Comparison of ENCODE assay signal across 16 cellular contexts in the genomic region with DNA sequence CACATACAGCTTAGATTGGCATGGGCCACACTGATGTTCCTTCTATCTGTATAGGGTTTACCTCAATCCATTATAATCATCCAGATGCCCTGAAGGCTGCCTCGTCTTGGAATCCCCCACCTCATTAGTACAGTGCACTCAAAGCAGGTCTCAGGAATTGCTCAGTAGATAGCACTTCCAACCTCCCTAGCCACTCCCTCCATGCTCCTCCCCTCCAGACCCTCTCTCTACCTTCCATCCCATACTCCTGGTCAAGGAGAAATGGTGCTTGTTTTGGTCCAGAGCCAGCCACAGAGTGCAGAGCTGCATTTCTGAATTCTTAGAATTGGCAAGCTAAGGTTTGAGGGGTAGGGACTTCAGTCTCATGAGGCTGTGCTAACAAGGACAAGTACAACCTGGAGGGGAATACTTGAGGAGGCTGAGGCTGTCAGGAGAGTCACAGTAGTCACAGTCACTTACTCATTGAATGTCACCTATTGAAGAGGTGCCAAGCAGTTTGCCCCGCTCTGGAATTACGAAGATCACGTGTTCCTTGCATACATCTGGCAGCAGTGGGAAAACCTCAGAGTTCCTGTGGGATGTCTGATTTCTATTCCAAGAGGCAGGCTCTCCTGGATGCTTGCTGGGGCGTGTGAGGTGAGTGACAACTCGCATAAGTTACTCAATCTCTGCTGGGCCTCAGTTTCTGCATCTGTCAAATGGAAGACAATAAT.
DNase-seq lines count a peak whose midpoint lies in the region; ATAC-seq, FAIRE-seq and TF ChIP-seq lines count a peak whose summit lies in the region.
"Had no signal": no experiment of that assay in that cellular context is flagged by ENCODE, and none has a peak within 500 bp of the region (broad histone marks: within the 10 kb centered on the region; RNA-seq: fewer than 3 reads in every experiment).

No MANE protein-coding gene starts in this region.

- no peaks in the 10 kb centered on the region for H3K27me3 Mint-ChIP-seq in activated T-helper 1 cell treated with anti-CD3 and anti-CD28 coated beads, Interleukin-12 subunit alpha, Interleukin-12 subunit beta, Interleukin-2, Interleukin-4 antibody, amounts not matched to agents 30 ng/mL and 10 ng/mL and 1 ng/mL, durations not matched to agents 14 hours and 24 hours and 36 hours (ENCODE audit: insufficient read depth)
- H3K27me3 Mint-ChIP-seq in naive thymus-derived CD4-positive, alpha-beta T cell, result no peaks in the 10 kb centered on the region
- H3K27me3 Mint-ChIP-seq: activated CD4-positive, alpha-beta T cell treated with anti-CD3 and anti-CD28 coated beads, Interleukin-2, amount 10 ng/mL, durations not matched to agents 24 days and 14 days; memory B cell had no signal

- no peaks in the 10 kb centered on the region for H3K4me1 ChIP-seq in K562 (replicated peaks in 1 of 2; ENCODE audit: control insufficient read depth in 2 of 2, insufficient read depth in 2 of 2, low read length in 2 of 2)
- H3K4me1 ChIP-seq in lung (ENCODE audit: control insufficient read depth in 2 of 2, insufficient read depth in 2 of 2, low read length in 2 of 2), result no peaks in the 10 kb centered on the region
- H3K4me1 ChIP-seq in naive thymus-derived CD4-positive, alpha-beta T cell (ENCODE audit: control insufficient read depth in 2 of 2, insufficient read depth in 2 of 2, low read length in 2 of 2), result no peaks in the 10 kb centered on the region
- H3K4me1 ChIP-seq: parathyroid adenoma had no signal

- intact Hi-C loops in K562 (cut with micrococcal nuclease), result no loop called here
- intact Hi-C loops in activated T-helper 1 cell treated with anti-CD3 and anti-CD28 coated beads, Interleukin-12 subunit alpha, Interleukin-12 subunit beta, Interleukin-2, Interleukin-4 antibody, amounts not matched to agents 30 ng/mL and 10 ng/mL and 1 ng/mL, durations not matched to agents 14 hours and 24 hours and 36 hours (cut with micrococcal nuclease), result no loop called here
- intact Hi-C loops in naive thymus-derived CD4-positive, alpha-beta T cell (cut with micrococcal nuclease), result no loop called here

- no peak for FAIRE-seq in K562 (lab: Jason Lieb, UNC)

- H3K9ac ChIP-seq in K562 (ENCODE audit: insufficient read depth in 1 of 2, low read depth in 2 of 2, low read length in 2 of 2), result no peak overlapping the region
- H3K9ac ChIP-seq: parathyroid adenoma had no signal

- TF ChIP-seq CTCF in BJ (IDR thresholded peaks at IDR 0.05; ENCODE audit: insufficient read depth, low read depth, low read length) (no peak), K562 (IDR thresholded peaks at IDR 0.05 in 2 of 3, conservative IDR thresholded peaks at IDR 0.05 in 1 of 3; ENCODE audit: insufficient read depth in 2 of 3, low read depth in 1 of 3, low read length in 3 of 3) (no peak), lung (IDR thresholded peaks at IDR 0.05; ENCODE audit: control extremely low read depth, extremely low read depth) (no peak)

- H4K20me1 ChIP-seq in K562 (replicated peaks; ENCODE audit: control insufficient read depth, insufficient read depth, low read length), result no peaks in the 10 kb centered on the region

- no TSS peak for BruUV-seq in K562 (replicated peaks; lab: Mats Ljungman, UMichigan)

- no peak overlapping the region for H2AFZ ChIP-seq in K562 (ENCODE audit: low read depth, low read length)
- H2AFZ ChIP-seq: parathyroid adenoma had no signal

- peaks cover 7% of the 10 kb centered on the region; the same call in 1 of the 3 replicates for H3K79me2 ChIP-seq in K562 (ENCODE audit: control insufficient read depth, insufficient read depth, low read length)
- H3K79me2 ChIP-seq: parathyroid adenoma had no signal

- no peaks in the 10 kb centered on the region for H3K9me1 ChIP-seq in K562 (ENCODE audit: control insufficient read depth, insufficient read depth, low read length)

- H3K36me3 Mint-ChIP-seq in activated T-helper 1 cell treated with anti-CD3 and anti-CD28 coated beads, Interleukin-12 subunit alpha, Interleukin-12 subunit beta, Interleukin-2, Interleukin-4 antibody, amounts not matched to agents 30 ng/mL and 10 ng/mL and 1 ng/mL, durations not matched to agents 14 hours and 24 hours and 36 hours (ENCODE audit: low read depth), result peaks cover 20% of the 10 kb centered on the region
- peaks cover 12 to 44% (median 28%) of the 10 kb centered on the region in 5 donors for H3K36me3 Mint-ChIP-seq in naive thymus-derived CD4-positive, alpha-beta T cell

- no peak overlapping the region for H3K27ac Mint-ChIP-seq in activated T-helper 1 cell treated with anti-CD3 and anti-CD28 coated beads, Interleukin-12 subunit alpha, Interleukin-12 subunit beta, Interleukin-2, Interleukin-4 antibody, amounts not matched to agents 30 ng/mL and 10 ng/mL and 1 ng/mL, durations not matched to agents 14 hours and 24 hours and 36 hours
- H3K27ac Mint-ChIP-seq in naive thymus-derived CD4-positive, alpha-beta T cell, result peak overlapping the region in 1 of 9 donors; percentile 56
- H3K27ac Mint-ChIP-seq: activated CD4-positive, alpha-beta T cell treated with anti-CD3 and anti-CD28 coated beads, Interleukin-2, amount 10 ng/mL, durations not matched to agents 24 days and 14 days; memory B cell had no signal

- H3K27me3 ChIP-seq in BJ (ENCODE audit: control insufficient read depth, insufficient read depth, low read length), result no peaks in the 10 kb centered on the region
- no peaks in the 10 kb centered on the region for H3K27me3 ChIP-seq in K562 (ENCODE audit: control insufficient read depth in 2 of 2, insufficient read depth in 2 of 2, low read length in 2 of 2)
- no peaks in the 10 kb centered on the region for H3K27me3 ChIP-seq in lung (ENCODE audit: control insufficient read depth, insufficient read depth)
- H3K27me3 ChIP-seq in naive thymus-derived CD4-positive, alpha-beta T cell (ENCODE audit: control insufficient read depth in 2 of 2, insufficient read depth in 2 of 2, low read length in 2 of 2), result no peaks in the 10 kb centered on the region

- no peak for TF ChIP-seq POLR2A in K562 (conservative IDR thresholded peaks at IDR 0.05)

- no peak overlapping the region for H3K4me2 ChIP-seq in K562 (ENCODE audit: insufficient read depth, low read length)

- in situ Hi-C loops in K562 (cut with MboI), result no loop called here

- H3K27ac ChIP-seq in K562 (ENCODE audit: extremely low read depth, low read depth, low read length) (no peak overlapping the region), lung (ENCODE audit: low read depth in 1 of 2, low read length in 1 of 2) (no peak overlapping the region)
- no peak overlapping the region for H3K27ac ChIP-seq in naive thymus-derived CD4-positive, alpha-beta T cell (ENCODE audit: low read depth, low read length)
- H3K27ac ChIP-seq: parathyroid adenoma had no signal

- DNase-seq in BJ (ENCODE audit: low read depth), result peak; percentile 19
- peak; percentile 97 for DNase-seq in HT1080 (ENCODE audit: low read depth)
- no peak for DNase-seq in K562 (ENCODE audit: extremely low read depth in 1 of 4, low spot score in 3 of 4)
- peak; percentile 58 for DNase-seq in lung (ENCODE audit: low spot score)
- DNase-seq in HEK293T (ENCODE audit: extremely low spot score), result no peak
- no peak for DNase-seq in activated T-helper 1 cell treated with anti-CD3 and anti-CD28 coated beads, Interleukin-12 subunit alpha, Interleukin-12 subunit beta, Interleukin-2, Interleukin-4 antibody, amounts not matched to agents 30 ng/mL and 10 ng/mL and 1 ng/mL, durations not matched to agents 14 hours and 24 hours and 36 hours (ENCODE audit: low spot score)
- no peak for DNase-seq in naive thymus-derived CD4-positive, alpha-beta T cell
- no peak for DNase-seq in activated CD8-positive, alpha-beta memory T cell treated with anti-CD3 and anti-CD28 coated beads, Interleukin-2, amount 50 U/mL, for 48 hours
- DNase-seq: C1 segment of cervical spinal cord; NCI-H1417 treated with DMSO at 0.1 percent for 48 hours; RPMI8226; stimulated activated CD8-positive, alpha-beta memory T cell treated with anti-CD3 and anti-CD28 coated beads, Interleukin-4, amount 100 ng/mL, for 48 hours; T-helper 9 cell had no signal

- POLR2A ChIA-PET in BJ (lab: Charles Lee), result no interaction called here
- POLR2A ChIA-PET in K562 (lab: Yijun Ruan, JAX), result no interaction called here
- POLR2A ChIA-PET in HEK293T (lab: Yijun Ruan, JAX), result no interaction called here
- POLR2A ChIA-PET in naive thymus-derived CD4-positive, alpha-beta T cell (lab: Charles Lee), result no interaction called here

- ATAC-seq in K562, result no peak
- ATAC-seq in lung (ENCODE audit: insufficient read depth, low FRiP score), result peak; percentile 89
- ATAC-seq in naive thymus-derived CD4-positive, alpha-beta T cell, result no peak

- TF ChIP-seq EP300 in K562 (IDR thresholded peaks at IDR 0.05; ENCODE audit: low read length), result no peak

- no peaks in the 10 kb centered on the region for H3K4me1 Mint-ChIP-seq in activated T-helper 1 cell treated with anti-CD3 and anti-CD28 coated beads, Interleukin-12 subunit alpha, Interleukin-12 subunit beta, Interleukin-2, Interleukin-4 antibody, amounts not matched to agents 30 ng/mL and 10 ng/mL and 1 ng/mL, durations not matched to agents 14 hours and 24 hours and 36 hours (ENCODE audit: low read depth)
- peaks cover 5 to 18% (median 9%) of the 10 kb centered on the region in 7 donors for H3K4me1 Mint-ChIP-seq in naive thymus-derived CD4-positive, alpha-beta T cell
- H3K4me1 Mint-ChIP-seq: activated CD4-positive, alpha-beta T cell treated with anti-CD3 and anti-CD28 coated beads, Interleukin-2, amount 10 ng/mL, durations not matched to agents 24 days and 14 days had no signal

- H3K4me3 ChIP-seq in BJ (ENCODE audit: low read depth, low read length) (no peak overlapping the region), K562 (no peak overlapping the region), lung (no peak overlapping the region)
- no peak overlapping the region for H3K4me3 ChIP-seq in naive thymus-derived CD4-positive, alpha-beta T cell (ENCODE audit: low read length)

- TF ChIP-seq RAD21 in K562 (CRISPR knock-in tag; conservative IDR thresholded peaks at IDR 0.05 in 1 of 2, IDR thresholded peaks at IDR 0.05 in 1 of 2), result no peak

- H3K9me3 ChIP-seq in K562 (replicated peaks; ENCODE audit: control insufficient read depth, insufficient read depth, low read depth, low read length) (no peaks in the 10 kb centered on the region), lung (ENCODE audit: control insufficient read depth in 2 of 2, insufficient read depth in 1 of 2, low read length in 1 of 2) (no peaks in the 10 kb centered on the region)
- H3K9me3 ChIP-seq in naive thymus-derived CD4-positive, alpha-beta T cell (ENCODE audit: control insufficient read depth in 2 of 3, low read length in 3 of 3), result no peaks in the 10 kb centered on the region

- H3K36me3 ChIP-seq in BJ (ENCODE audit: control insufficient read depth, insufficient read depth, low read length) (peaks cover 11% of the 10 kb centered on the region), K562 (ENCODE audit: control insufficient read depth, insufficient read depth, low read length) (peaks cover 52% of the 10 kb centered on the region), lung (ENCODE audit: control insufficient read depth in 2 of 2, insufficient read depth in 2 of 2, low read length in 2 of 2) (peaks cover 11 to 14% of the 10 kb centered on the region in 2 donors)
- H3K36me3 ChIP-seq in naive thymus-derived CD4-positive, alpha-beta T cell (ENCODE audit: control insufficient read depth in 2 of 3, insufficient read depth in 3 of 3, low read length in 3 of 3), result peaks cover 0 to 41% (median 0%) of the 10 kb centered on the region in 3 experiments

- CTCF ChIA-PET in BJ (lab: Yijun Ruan, JAX), result no interaction called here
- CTCF ChIA-PET in K562 (lab: Yijun Ruan, JAX; ENCODE audit: low intra/inter-chr PET ratio), result no interaction called here
- CTCF ChIA-PET in HEK293T (lab: Yijun Ruan, JAX), result no interaction called here
- CTCF ChIA-PET in naive thymus-derived CD4-positive, alpha-beta T cell (lab: Charles Lee), result no interaction called here

- 91% methylated on average over 6 of the region's 6 CpGs for WGBS in K562 (ENCODE audit: insufficient coverage, low coverage, missing lambda C conversion rate)
- WGBS in lung, 2 donors, result 83 to 91% methylated on average over 6 of the region's 6 CpGs

- no peak overlapping the region for H3K4me3 Mint-ChIP-seq in activated T-helper 1 cell treated with anti-CD3 and anti-CD28 coated beads, Interleukin-12 subunit alpha, Interleukin-12 subunit beta, Interleukin-2, Interleukin-4 antibody, amounts not matched to agents 30 ng/mL and 10 ng/mL and 1 ng/mL, durations not matched to agents 14 hours and 24 hours and 36 hours
- no peak overlapping the region for H3K4me3 Mint-ChIP-seq in naive thymus-derived CD4-positive, alpha-beta T cell
- H3K4me3 Mint-ChIP-seq: activated CD4-positive, alpha-beta T cell treated with anti-CD3 and anti-CD28 coated beads, Interleukin-2, amount 10 ng/mL, durations not matched to agents 24 days and 14 days; memory B cell had no signal

- H3K9me3 Mint-ChIP-seq in activated T-helper 1 cell treated with anti-CD3 and anti-CD28 coated beads, Interleukin-12 subunit alpha, Interleukin-12 subunit beta, Interleukin-2, Interleukin-4 antibody, amounts not matched to agents 30 ng/mL and 10 ng/mL and 1 ng/mL, durations not matched to agents 14 hours and 24 hours and 36 hours, result no peaks in the 10 kb centered on the region
- peaks cover 0 to 1% (median 0%) of the 10 kb centered on the region in 11 donors for H3K9me3 Mint-ChIP-seq in naive thymus-derived CD4-positive, alpha-beta T cell
- H3K9me3 Mint-ChIP-seq: activated CD4-positive, alpha-beta T cell treated with anti-CD3 and anti-CD28 coated beads, Interleukin-2, amount 10 ng/mL, durations not matched to agents 24 days and 14 days; memory B cell had no signal

Comparison
In these comparisons a context has a peak if more than half of its experiments do, and no peak if none do; other contexts are left out.
1. DNase-seq: peak in BJ (single experiment), HT1080 (single experiment) and lung (single experiment); none in K562 (0 of 4), HEK293T (single experiment), activated T-helper 1 cell treated with anti-CD3 and anti-CD28 coated beads, Interleukin-12 subunit alpha, Interleukin-12 subunit beta, Interleukin-2, Interleukin-4 antibody, amounts not matched to agents 30 ng/mL and 10 ng/mL and 1 ng/mL, durations not matched to agents 14 hours and 24 hours and 36 hours (single experiment), naive thymus-derived CD4-positive, alpha-beta T cell (0 of 9) and activated CD8-positive, alpha-beta memory T cell treated with anti-CD3 and anti-CD28 coated beads, Interleukin-2, amount 50 U/mL, for 48 hours (single experiment).